9 cellular contexts compared by ENCODE assay signal in the genomic region with DNA sequence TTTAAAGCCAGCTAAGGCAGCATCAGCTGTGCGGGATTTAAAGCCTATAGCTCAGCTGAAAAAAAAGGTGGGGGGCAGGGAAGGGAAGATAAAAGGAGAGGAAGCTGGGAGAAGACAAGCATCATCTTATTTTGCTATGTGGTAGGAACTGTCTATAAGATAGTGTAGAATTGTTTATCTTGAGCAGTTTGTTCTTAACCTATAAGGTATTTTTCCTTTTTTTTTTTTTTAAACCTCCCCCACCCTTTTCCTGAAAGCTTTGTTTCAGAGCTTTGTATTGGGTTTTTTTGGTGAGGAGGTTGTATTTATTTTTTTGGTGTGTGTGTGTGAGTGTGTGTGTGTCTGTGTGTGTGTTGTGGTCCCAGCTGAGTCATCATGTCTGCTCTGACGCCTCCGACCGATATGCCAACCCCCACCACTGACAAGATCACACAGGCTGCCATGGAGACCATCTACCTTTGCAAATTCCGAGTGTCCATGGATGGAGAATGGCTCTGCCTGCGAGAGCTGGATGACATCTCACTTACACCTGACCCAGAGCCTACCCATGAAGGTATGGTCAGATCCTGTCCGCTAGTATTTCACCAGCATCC. TPM values are rescaled to one million over a fixed set of nuclear protein-coding genes. Genes with fewer than 3 reads are reported as not detected.
A peak's percentile ranks its signal among the peaks of the same experiment; 100 is the strongest.
DNase-seq lines count a peak whose midpoint lies in the region; ATAC-seq, FAIRE-seq and TF ChIP-seq lines count a peak whose summit lies in the region.
"Had no signal": no experiment of that assay in that cellular context is flagged by ENCODE, and none has a peak within 500 bp of the region (broad histone marks: within the 10 kb centered on the region; RNA-seq: fewer than 3 reads in every experiment).

No MANE protein-coding gene starts in this region.

- H3K4me1 Mint-ChIP-seq in astrocyte (ENCODE audit: low read depth, unreplicated experiment): peaks cover 17% of the 10 kb centered on the region
- peaks cover 24% of the 10 kb centered on the region for H3K4me1 Mint-ChIP-seq in stimulated activated naive CD8-positive, alpha-beta T cell treated with anti-CD3 and anti-CD28 coated beads, Interleukin-15, amount 100 ng/mL, for 72 hours

- H3K36me3 Mint-ChIP-seq in astrocyte (ENCODE audit: low read depth, unreplicated experiment): no peaks in the 10 kb centered on the region
- H3K36me3 Mint-ChIP-seq: memory B cell had no signal

- peaks cover 11% of the 10 kb centered on the region for H3K4me1 ChIP-seq in astrocyte (ENCODE audit: insufficient read depth, low read length)

- H3K4me2 ChIP-seq in astrocyte (ENCODE audit: low read length): peak overlapping the region; percentile 87

- peak overlapping the region; percentile 84 for H3K9ac ChIP-seq in astrocyte (ENCODE audit: low read length)

- DNase-seq in DMS53 (lab: John Stamatoyannopoulos, UW): peak; percentile 65
- peak; percentile 62 to 73 for DNase-seq in NCI-H526 (lab: John Stamatoyannopoulos, UW)
- DNase-seq in astrocyte (ENCODE audit: low read depth): peak; percentile 86
- DNase-seq in stimulated activated naive CD8-positive, alpha-beta T cell treated with anti-CD3 and anti-CD28 coated beads, Interleukin-15, amount 100 ng/mL, for 72 hours: peak in 1 of 2 donors; percentile 36
- no peak for DNase-seq in SIG-M5 treated with dmso at 0.1 percent for 504 hours (lab: John Stamatoyannopoulos, UW; ENCODE audit: unreplicated experiment)
- DNase-seq in GM19238 (ENCODE audit: insufficient read length, low spot score): no peak

- H3K27ac ChIP-seq in astrocyte (ENCODE audit: low read depth, low read length): peak overlapping the region; percentile 89
- H3K27ac ChIP-seq in layer of hippocampus (ENCODE audit: low read depth, low read length): peak overlapping the region; percentile 59

- peak overlapping the region; percentile 82 for H3K4me3 Mint-ChIP-seq in astrocyte (ENCODE audit: unreplicated experiment)
- peak overlapping the region; percentile 53 to 58 for H3K4me3 Mint-ChIP-seq in stimulated activated naive CD8-positive, alpha-beta T cell treated with anti-CD3 and anti-CD28 coated beads, Interleukin-15, amount 100 ng/mL, for 72 hours
- H3K4me3 Mint-ChIP-seq: memory B cell had no signal

- ATAC-seq in stimulated activated naive CD8-positive, alpha-beta T cell treated with anti-CD3 and anti-CD28 coated beads, Interleukin-15, amount 100 ng/mL, for 72 hours: peak; percentile 87
- ATAC-seq in HG03457 (IDR thresholded peaks at IDR 0.05; ENCODE audit: unreplicated experiment): no peak

- no peaks in the 10 kb centered on the region for H3K9me3 Mint-ChIP-seq in astrocyte (ENCODE audit: unreplicated experiment)
- H3K9me3 Mint-ChIP-seq in stimulated activated naive CD8-positive, alpha-beta T cell treated with anti-CD3 and anti-CD28 coated beads, Interleukin-15, amount 100 ng/mL, for 72 hours: no peaks in the 10 kb centered on the region
- H3K9me3 Mint-ChIP-seq: memory B cell had no signal

- H3K79me2 ChIP-seq in astrocyte (ENCODE audit: insufficient read depth, low read length): peaks cover 78% of the 10 kb centered on the region

- H3K27ac Mint-ChIP-seq in astrocyte (ENCODE audit: unreplicated experiment): peak overlapping the region; percentile 97
- H3K27ac Mint-ChIP-seq in stimulated activated naive CD8-positive, alpha-beta T cell treated with anti-CD3 and anti-CD28 coated beads, Interleukin-15, amount 100 ng/mL, for 72 hours: peak overlapping the region in 1 of 2 donors; percentile 76
- H3K27ac Mint-ChIP-seq: memory B cell had no signal

- H3K27me3 ChIP-seq in astrocyte (ENCODE audit: insufficient read depth, low read length) (no peaks in the 10 kb centered on the region), layer of hippocampus (ENCODE audit: control insufficient read depth, insufficient read depth, low read length) (no peaks in the 10 kb centered on the region)

- H3K4me3 ChIP-seq in astrocyte (ENCODE audit: insufficient read depth, low read depth, low read length): peak overlapping the region; percentile 80

- no peak for TF ChIP-seq CTCF in astrocyte (IDR thresholded peaks at IDR 0.05; ENCODE audit: insufficient read depth, low read depth, low read length)

- H2AFZ ChIP-seq in astrocyte (ENCODE audit: low read depth, low read length): peak overlapping the region; percentile 42

- H3K36me3 ChIP-seq in astrocyte (ENCODE audit: insufficient read depth, low read length): no peaks in the 10 kb centered on the region

- peak; percentile 54 for FAIRE-seq in astrocyte (lab: Jason Lieb, UNC)

- H3K27me3 Mint-ChIP-seq in astrocyte (ENCODE audit: low read depth, unreplicated experiment): no peaks in the 10 kb centered on the region
- no peaks in the 10 kb centered on the region for H3K27me3 Mint-ChIP-seq in stimulated activated naive CD8-positive, alpha-beta T cell treated with anti-CD3 and anti-CD28 coated beads, Interleukin-15, amount 100 ng/mL, for 72 hours
- H3K27me3 Mint-ChIP-seq: memory B cell had no signal

- H4K20me1 ChIP-seq in astrocyte (ENCODE audit: insufficient read depth, low read length): peaks cover 11% of the 10 kb centered on the region

- no peaks in the 10 kb centered on the region for H3K9me3 ChIP-seq in astrocyte (ENCODE audit: insufficient read depth, low read depth, low read length)

RNA-seq across cellular contexts. Expression of gene RUFY3, which starts 0.5 kb away (rescaled TPM):
- 51.9 and 57.5 TPM in 2 replicates for total RNA-seq in astrocyte

RNA-seq across cellular contexts. Expression of gene UTP3, which starts 34.0 kb away (rescaled TPM):
- total RNA-seq in astrocyte: 34.9 and 37.0 TPM in 2 replicates

RNA-seq across cellular contexts. Expression of gene JCHAIN, which starts 56.0 kb away (rescaled TPM):
- total RNA-seq in astrocyte: not detected in 2 replicates

Comparison
In these comparisons a context has a peak if more than half of its experiments do, and no peak if none do; other contexts are left out.
1. DNase-seq: peak in DMS53 (single experiment), NCI-H526 (2 of 2) and astrocyte (single experiment); none in SIG-M5 treated with dmso at 0.1 percent for 504 hours (single experiment) and GM19238 (single experiment).